Comparison of ENCODE assay signal across 21 cellular contexts in genomic region chr3:69103123-69103522, GRCh38. TPM values are rescaled to one million over a fixed set of nuclear protein-coding genes. Genes with fewer than 3 reads are reported as not detected.
"Had no signal": no experiment of that assay in that cellular context is flagged by ENCODE, and none has a peak within 500 bp of the region (broad histone marks: within the 10 kb centered on the region; RNA-seq: fewer than 3 reads in every experiment).

No MANE protein-coding gene starts in this region.

- H3K27me3 ChIP-seq: breast epithelium, SJCRH30, thyroid gland had no signal

- H3K4me1 ChIP-seq: breast epithelium, prostate gland, SJCRH30, thyroid gland had no signal

- ATAC-seq: mucosa of descending colon, sciatic nerve had no signal

- DNase-seq: activated CD4-positive, alpha-beta T cell treated with anti-CD3 and anti-CD28 coated beads, Interleukin-2, amount 50 U/mL, for 4 hours; activated naive CD4-positive, alpha-beta T cell treated with Interleukin-2 at 50 U/mL for 16 hours; activated T-cell treated with anti-CD3 and anti-CD28 coated beads for 4 hours; hypothalamus; islet precursor cell; mucosa of descending colon; naive B cell; SJCRH30; stimulated activated CD4-positive, alpha-beta T cell treated with anti-CD3 and anti-CD28 coated beads, Interleukin-4, amount 100 ng/mL, for 24 hours; stimulated activated naive CD4-positive, alpha-beta T cell; T-helper 2 cell; thyroid gland had no signal

- H3K4me3 ChIP-seq: breast epithelium, mucosa of descending colon, prostate gland, SJCRH30, thyroid gland had no signal

- H3K27me3 Mint-ChIP-seq: naive B cell had no signal

- H3K4me3 Mint-ChIP-seq: naive B cell had no signal

- H3K27ac ChIP-seq: prostate gland, SJCRH30, thyroid gland had no signal

- H3K9me3 Mint-ChIP-seq: activated T-helper 2 cell treated with anti-CD3 and anti-CD28 coated beads, Interferon-gamma antibody, Interleukin-2, Interleukin-4, amounts not matched to agents 10 μg/mL and 5 μg/mL and 100 μg/mL, durations not matched to agents 14 hours and 24 hours and 36 hours; naive B cell had no signal

RNA-seq across cellular contexts. Expression of gene LMOD3, which starts 19.3 kb away (rescaled TPM):
- total RNA-seq: activated T-helper 2 cell treated with anti-CD3 and anti-CD28 coated beads, Interferon-gamma antibody, Interleukin-2, Interleukin-4, amounts not matched to agents 10 μg/mL and 5 μg/mL and 100 μg/mL, durations not matched to agents 14 hours and 24 hours and 36 hours; breast epithelium; dermis microvascular lymphatic vessel endothelial cell; fibroblast of villous mesenchyme; glomerular endothelial cell; lung microvascular endothelial cell; osteocyte had no signal
